Comparison of ENCODE assay signal across 13 cellular contexts in the genomic region with DNA sequence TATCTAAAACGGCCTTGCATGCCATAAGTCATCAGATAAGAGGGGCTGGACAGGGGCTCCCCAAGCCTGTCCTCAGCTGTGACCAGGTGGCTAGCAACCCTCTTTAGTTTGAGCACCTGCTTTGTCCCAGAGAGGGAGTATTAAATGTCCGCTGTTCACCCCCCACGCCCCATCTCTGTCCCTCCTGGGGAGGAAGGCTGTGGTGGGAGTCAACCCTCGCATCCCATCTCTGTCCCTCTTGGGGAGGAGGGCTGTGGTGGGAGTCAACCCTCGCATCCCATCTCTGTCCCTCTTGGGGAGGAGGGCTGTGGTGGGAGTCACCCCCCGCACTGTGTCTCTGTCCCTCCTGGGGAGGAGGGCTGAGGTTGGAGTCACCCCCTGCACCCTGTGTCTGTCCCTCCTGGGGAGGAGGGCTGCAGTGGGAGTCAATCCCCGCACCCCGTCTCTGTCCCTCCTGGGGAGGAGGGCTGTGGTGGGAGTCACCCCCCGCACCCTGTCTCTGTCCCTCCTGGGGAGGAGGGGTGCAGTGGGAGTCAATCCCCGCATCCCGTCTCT.
A peak's percentile ranks its signal among the peaks of the same experiment; 100 is the strongest.
DNase-seq lines count a peak whose midpoint lies in the region; ATAC-seq, FAIRE-seq and TF ChIP-seq lines count a peak whose summit lies in the region.
"Had no signal": no experiment of that assay in that cellular context is flagged by ENCODE, and none has a peak within 500 bp of the region (broad histone marks: within the 10 kb centered on the region; RNA-seq: fewer than 3 reads in every experiment).

No MANE protein-coding gene starts in this region.

- H3K9me3 Mint-ChIP-seq in activated naive CD8-positive, alpha-beta T cell treated with anti-CD3 and anti-CD28 coated beads, Interleukin-2, amount 10 ng/mL, durations not matched to agents 7 days and 5 days = no peaks in the 10 kb centered on the region
- no peaks in the 10 kb centered on the region for H3K9me3 Mint-ChIP-seq in activated naive CD8-positive, alpha-beta T cell treated with anti-CD3 and anti-CD28 coated beads, Interleukin-2, amount 50 U/mL, for 24 hours
- H3K9me3 Mint-ChIP-seq: CD4-positive, alpha-beta T cell; HFFc6; IgD-negative memory B cell had no signal

- no peak for ATAC-seq in activated naive CD8-positive, alpha-beta T cell treated with anti-CD3 and anti-CD28 coated beads, Interleukin-2, amount 10 ng/mL, durations not matched to agents 7 days and 5 days (ENCODE audit: low read depth)
- no peak for ATAC-seq in activated naive CD8-positive, alpha-beta T cell treated with anti-CD3 and anti-CD28 coated beads, Interleukin-2, amount 50 U/mL, for 24 hours
- ATAC-seq in upper lobe of right lung = no peak

- TF ChIP-seq CTCF in VCaP (conservative IDR thresholded peaks at IDR 0.05) (no peak), upper lobe of right lung (IDR thresholded peaks at IDR 0.05) (no peak)

- POLR2A ChIA-PET in activated naive CD8-positive, alpha-beta T cell treated with anti-CD3 and anti-CD28 coated beads, Interleukin-2, amount 10 ng/mL, durations not matched to agents 7 days and 5 days (lab: Charles Lee) = interaction anchor here (1.8 kb wide), 1 partner anchor 113 kb away, joined by 8 read pairs; no protein-coding TSS in a partner anchor

- H3K27ac Mint-ChIP-seq in activated naive CD8-positive, alpha-beta T cell treated with anti-CD3 and anti-CD28 coated beads, Interleukin-2, amount 10 ng/mL, durations not matched to agents 7 days and 5 days = peak overlapping the region; percentile 27
- no peak overlapping the region for H3K27ac Mint-ChIP-seq in activated naive CD8-positive, alpha-beta T cell treated with anti-CD3 and anti-CD28 coated beads, Interleukin-2, amount 50 U/mL, for 24 hours
- H3K27ac Mint-ChIP-seq: B cell; CD4-positive, alpha-beta T cell; HFFc6 had no signal

- no peak overlapping the region for H3K4me3 Mint-ChIP-seq in activated naive CD8-positive, alpha-beta T cell treated with anti-CD3 and anti-CD28 coated beads, Interleukin-2, amount 10 ng/mL, durations not matched to agents 7 days and 5 days
- H3K4me3 Mint-ChIP-seq in activated naive CD8-positive, alpha-beta T cell treated with anti-CD3 and anti-CD28 coated beads, Interleukin-2, amount 50 U/mL, for 24 hours = no peak overlapping the region
- H3K4me3 Mint-ChIP-seq: B cell; CD4-positive, alpha-beta T cell; HFFc6; IgD-negative memory B cell had no signal

- FAIRE-seq in RCC 7860 (lab: Jason Lieb, UNC) = no peak
- FAIRE-seq: A204.1 had no signal

- intact Hi-C loops in upper lobe of right lung (cut with DNase I) = no loop called here

- H3K36me3 Mint-ChIP-seq in activated naive CD8-positive, alpha-beta T cell treated with anti-CD3 and anti-CD28 coated beads, Interleukin-2, amount 10 ng/mL, durations not matched to agents 7 days and 5 days = no peaks in the 10 kb centered on the region
- no peaks in the 10 kb centered on the region for H3K36me3 Mint-ChIP-seq in activated naive CD8-positive, alpha-beta T cell treated with anti-CD3 and anti-CD28 coated beads, Interleukin-2, amount 50 U/mL, for 24 hours (ENCODE audit: low read depth)
- H3K36me3 Mint-ChIP-seq: IgD-negative memory B cell had no signal

- H3K4me1 ChIP-seq in upper lobe of right lung = peaks cover 13% of the 10 kb centered on the region
- H3K4me1 ChIP-seq: SJCRH30 had no signal

- peaks cover 3% of the 10 kb centered on the region for H3K27me3 Mint-ChIP-seq in activated naive CD8-positive, alpha-beta T cell treated with anti-CD3 and anti-CD28 coated beads, Interleukin-2, amount 10 ng/mL, durations not matched to agents 7 days and 5 days
- no peaks in the 10 kb centered on the region for H3K27me3 Mint-ChIP-seq in activated naive CD8-positive, alpha-beta T cell treated with anti-CD3 and anti-CD28 coated beads, Interleukin-2, amount 50 U/mL, for 24 hours
- H3K27me3 Mint-ChIP-seq: B cell; CD4-positive, alpha-beta T cell had no signal

- no peak for DNase-seq in activated naive CD8-positive, alpha-beta T cell treated with anti-CD3 and anti-CD28 coated beads, Interleukin-2, amount 10 ng/mL, durations not matched to agents 7 days and 5 days
- no peak for DNase-seq in activated naive CD8-positive, alpha-beta T cell treated with anti-CD3 and anti-CD28 coated beads, Interleukin-2, amount 50 U/mL, for 24 hours
- peak; percentile 35 for DNase-seq in mesenteric fat pad (ENCODE audit: low spot score)
- peak; percentile 42 for DNase-seq in upper lobe of right lung
- DNase-seq in RCC 7860 (ENCODE audit: low spot score) = no peak
- DNase-seq in NCI-H524 treated with DMSO at 0.1 percent for 48 hours (lab: John Stamatoyannopoulos, UW) = no peak

- H3K4me1 Mint-ChIP-seq in activated naive CD8-positive, alpha-beta T cell treated with anti-CD3 and anti-CD28 coated beads, Interleukin-2, amount 10 ng/mL, durations not matched to agents 7 days and 5 days = peaks cover 8% of the 10 kb centered on the region
- peaks cover 13% of the 10 kb centered on the region for H3K4me1 Mint-ChIP-seq in activated naive CD8-positive, alpha-beta T cell treated with anti-CD3 and anti-CD28 coated beads, Interleukin-2, amount 50 U/mL, for 24 hours

- no peaks in the 10 kb centered on the region for H3K9me3 ChIP-seq in upper lobe of right lung
- H3K9me3 ChIP-seq: SJCRH30 had no signal

- no peak overlapping the region for H3K4me3 ChIP-seq in upper lobe of right lung
- H3K4me3 ChIP-seq: SJCRH30 had no signal

- H3K27ac ChIP-seq in VCaP (peak overlapping the region; percentile 50; the same call in 1 of the 2 replicates), upper lobe of right lung (no peak overlapping the region)
- H3K27ac ChIP-seq: SJCRH30 had no signal

- H3K27me3 ChIP-seq in upper lobe of right lung = no peaks in the 10 kb centered on the region
- H3K27me3 ChIP-seq: SJCRH30 had no signal

- no peaks in the 10 kb centered on the region for H3K36me3 ChIP-seq in upper lobe of right lung
- H3K36me3 ChIP-seq: SJCRH30 had no signal

Comparison
In these comparisons a context has a peak if more than half of its experiments do, and no peak if none do; other contexts are left out.
1. DNase-seq: peak in mesenteric fat pad (single experiment) and upper lobe of right lung (single experiment); none in activated naive CD8-positive, alpha-beta T cell treated with anti-CD3 and anti-CD28 coated beads, Interleukin-2, amount 10 ng/mL, durations not matched to agents 7 days and 5 days (single experiment), activated naive CD8-positive, alpha-beta T cell treated with anti-CD3 and anti-CD28 coated beads, Interleukin-2, amount 50 U/mL, for 24 hours (single experiment), RCC 7860 (single experiment) and NCI-H524 treated with DMSO at 0.1 percent for 48 hours (single experiment).